Comparison of ENCODE assay signal across 30 cellular contexts in the genomic region with DNA sequence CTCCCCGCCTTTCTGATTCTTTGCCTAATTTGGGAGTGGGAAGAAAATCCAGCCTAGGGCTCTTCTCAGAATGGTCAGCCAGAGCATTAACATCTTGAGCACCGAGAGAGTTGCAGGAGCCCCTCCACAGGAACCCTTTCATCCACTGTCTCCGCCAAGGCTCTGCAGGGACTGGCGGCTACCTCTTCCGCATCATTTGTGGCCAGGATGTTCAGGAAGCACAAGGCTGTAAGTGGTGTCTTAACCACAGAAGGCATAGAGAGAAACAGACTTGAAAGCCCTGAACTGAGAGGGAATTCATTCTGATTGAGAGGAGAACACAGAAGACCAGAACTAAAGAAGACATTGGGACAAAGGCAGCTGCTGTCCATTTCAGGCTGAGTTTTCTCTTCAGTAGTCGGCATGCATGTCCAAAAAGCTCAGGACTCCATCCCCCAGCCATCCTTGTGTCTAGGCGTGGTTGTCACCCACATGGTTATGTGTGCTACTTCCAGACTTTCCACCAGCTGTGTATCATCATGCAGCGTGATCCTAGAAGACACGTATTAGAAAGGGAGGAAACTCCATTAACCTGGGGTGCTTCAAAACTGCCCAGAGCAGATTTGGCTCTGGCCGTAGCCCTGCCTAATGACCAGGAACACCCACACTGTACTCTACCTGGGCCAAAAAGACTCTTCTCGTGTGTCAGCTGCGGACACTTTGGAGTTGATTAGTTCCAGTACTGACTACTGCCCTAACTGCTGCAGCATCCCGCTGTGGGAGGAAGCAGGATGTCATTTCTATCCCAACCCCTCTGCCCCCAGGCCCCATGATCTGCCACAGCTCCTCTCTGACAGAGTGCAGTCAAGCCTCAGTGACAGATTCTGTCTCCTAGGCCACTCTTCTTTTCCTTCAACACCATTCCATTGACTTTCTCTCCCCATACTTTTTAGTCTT.
DNase-seq lines count a peak whose midpoint lies in the region; ATAC-seq lines count a peak whose summit lies in the region.
"Had no signal": no experiment of that assay in that cellular context is flagged by ENCODE, and none has a peak within 500 bp of the region (broad histone marks: within the 10 kb centered on the region; RNA-seq: fewer than 3 reads in every experiment).

No MANE protein-coding gene starts in this region.

- no peaks in the 10 kb centered on the region for H3K27me3 Mint-ChIP-seq in activated naive CD4-positive, alpha-beta T cell treated with anti-CD3 and anti-CD28 coated beads for 36 hours (ENCODE audit: low read depth)
- H3K27me3 Mint-ChIP-seq in activated naive CD8-positive, alpha-beta T cell treated with anti-CD3 and anti-CD28 coated beads for 36 hours, result no peaks in the 10 kb centered on the region
- H3K27me3 Mint-ChIP-seq: activated CD4-positive, alpha-beta memory T cell treated with anti-CD3 and anti-CD28 coated beads, Interleukin-2, amount 10 ng/mL, durations not matched to agents 7 days and 5 days; activated naive CD8-positive, alpha-beta T cell; CD4-positive, CD25-positive, alpha-beta regulatory T cell had no signal

- ATAC-seq in left ventricle myocardium superior, result no peak
- ATAC-seq: activated T-helper 17 cell treated with anti-CD3 and anti-CD28 coated beads, Interleukin-2, amount 50 U/mL, for 72 hours; left colon; sciatic nerve; T-helper 17 cell had no signal

- H3K4me3 Mint-ChIP-seq in activated naive CD4-positive, alpha-beta T cell treated with anti-CD3 and anti-CD28 coated beads for 36 hours, result no peak overlapping the region
- H3K4me3 Mint-ChIP-seq in activated naive CD8-positive, alpha-beta T cell treated with anti-CD3 and anti-CD28 coated beads for 36 hours, result no peak overlapping the region
- H3K4me3 Mint-ChIP-seq: activated CD4-positive, alpha-beta memory T cell treated with anti-CD3 and anti-CD28 coated beads, Interleukin-2, amount 10 ng/mL, durations not matched to agents 7 days and 5 days; activated naive CD8-positive, alpha-beta T cell; activated T-helper 17 cell treated with anti-CD3 and anti-CD28 coated beads, Interleukin-2, amount 50 U/mL, for 72 hours; CD4-positive, CD25-positive, alpha-beta regulatory T cell; immature natural killer cell; T-helper 17 cell had no signal

- no peaks in the 10 kb centered on the region for H3K4me1 Mint-ChIP-seq in activated naive CD4-positive, alpha-beta T cell treated with anti-CD3 and anti-CD28 coated beads for 36 hours (ENCODE audit: low read depth)
- no peaks in the 10 kb centered on the region for H3K4me1 Mint-ChIP-seq in activated naive CD8-positive, alpha-beta T cell treated with anti-CD3 and anti-CD28 coated beads for 36 hours
- H3K4me1 Mint-ChIP-seq: activated CD4-positive, alpha-beta memory T cell treated with anti-CD3 and anti-CD28 coated beads, Interleukin-2, amount 10 ng/mL, durations not matched to agents 7 days and 5 days; activated T-helper 17 cell treated with anti-CD3 and anti-CD28 coated beads, Interleukin-2, amount 50 U/mL, for 72 hours; immature natural killer cell; T-helper 17 cell had no signal

- no peaks in the 10 kb centered on the region for H3K9me3 Mint-ChIP-seq in activated naive CD4-positive, alpha-beta T cell treated with anti-CD3 and anti-CD28 coated beads for 36 hours
- H3K9me3 Mint-ChIP-seq in activated naive CD8-positive, alpha-beta T cell treated with anti-CD3 and anti-CD28 coated beads for 36 hours, result peaks cover 2% of the 10 kb centered on the region
- H3K9me3 Mint-ChIP-seq: activated T-helper 17 cell treated with anti-CD3 and anti-CD28 coated beads, Interleukin-2, amount 50 U/mL, for 72 hours had no signal

- CTCF ChIA-PET in activated naive CD4-positive, alpha-beta T cell treated with anti-CD3 and anti-CD28 coated beads for 36 hours (lab: Charles Lee), result interaction anchor here (0.9 kb wide), 1 partner anchor 11 kb away, joined by 3 read pairs; no protein-coding TSS in a partner anchor

- H3K36me3 Mint-ChIP-seq in activated naive CD4-positive, alpha-beta T cell treated with anti-CD3 and anti-CD28 coated beads for 36 hours (ENCODE audit: low read depth), result no peaks in the 10 kb centered on the region
- no peaks in the 10 kb centered on the region for H3K36me3 Mint-ChIP-seq in activated naive CD8-positive, alpha-beta T cell treated with anti-CD3 and anti-CD28 coated beads for 36 hours
- H3K36me3 Mint-ChIP-seq: activated naive CD8-positive, alpha-beta T cell; CD4-positive, CD25-positive, alpha-beta regulatory T cell; immature natural killer cell had no signal

- no peak for DNase-seq in activated naive CD4-positive, alpha-beta T cell treated with anti-CD3 and anti-CD28 coated beads for 36 hours
- DNase-seq in activated naive CD4-positive, alpha-beta T cell (lab: John Stamatoyannopoulos, UW), result no peak
- DNase-seq in NOMO-1 treated with DMSO at 0.1 percent for 48 hours (lab: John Stamatoyannopoulos, UW; ENCODE audit: unreplicated experiment) (peak; percentile 87), cerebellar nuclear complex (lab: John Stamatoyannopoulos, UW) (peak; percentile 53 to 65), retina (peak; percentile 58), HuH-7 (ENCODE audit: low spot score) (no peak), left ventricle myocardium superior (no peak)
- no peak for DNase-seq in activated naive CD8-positive, alpha-beta T cell treated with anti-CD3 and anti-CD28 coated beads for 36 hours
- DNase-seq: activated CD4-positive, alpha-beta memory T cell treated with anti-CD3 and anti-CD28 coated beads, Interleukin-2, amount 10 ng/mL, durations not matched to agents 7 days and 5 days; activated CD4-positive, alpha-beta T cell treated with anti-CD3 and anti-CD28 coated beads for 1 hour; aorta; CD4-positive, CD25-positive, alpha-beta regulatory T cell; effector CD8-positive, alpha-beta T cell; hypothalamus; immature natural killer cell; left colon; mesendoderm; MM.1S; NCI-H1436 treated with DMSO at 0.1 percent for 48 hours; NCI-H446; NCI-H82; nucleus accumbens; OCI-M1; stimulated activated CD4-positive, alpha-beta T cell treated with anti-CD3 and anti-CD28 coated beads, Interleukin-12 subunit alpha, Interleukin-12 subunit beta, amount 100 ng/mL, for 4 hours; stimulated activated CD4-positive, alpha-beta T cell treated with anti-CD3 and anti-CD28 coated beads, Interleukin-2, amount 100 ng/mL, for 48 hours; T-helper 17 cell; tibial artery had no signal

- intact Hi-C loops in activated naive CD4-positive, alpha-beta T cell treated with anti-CD3 and anti-CD28 coated beads for 36 hours (cut with micrococcal nuclease), result no loop called here
- intact Hi-C loops in left ventricle myocardium superior (cut with micrococcal nuclease), result no loop called here

- peak overlapping the region; percentile 18 for H3K27ac Mint-ChIP-seq in activated naive CD4-positive, alpha-beta T cell treated with anti-CD3 and anti-CD28 coated beads for 36 hours
- no peak overlapping the region for H3K27ac Mint-ChIP-seq in activated naive CD8-positive, alpha-beta T cell treated with anti-CD3 and anti-CD28 coated beads for 36 hours
- H3K27ac Mint-ChIP-seq: activated CD4-positive, alpha-beta memory T cell treated with anti-CD3 and anti-CD28 coated beads, Interleukin-2, amount 10 ng/mL, durations not matched to agents 7 days and 5 days; activated naive CD8-positive, alpha-beta T cell; activated T-helper 17 cell treated with anti-CD3 and anti-CD28 coated beads, Interleukin-2, amount 50 U/mL, for 72 hours; CD4-positive, CD25-positive, alpha-beta regulatory T cell; immature natural killer cell; T-helper 17 cell had no signal

Comparison
In these comparisons a context has a peak if more than half of its experiments do, and no peak if none do; other contexts are left out.
1. DNase-seq: peak in NOMO-1 treated with DMSO at 0.1 percent for 48 hours (single experiment), cerebellar nuclear complex (2 of 2) and retina (single experiment); none in activated naive CD4-positive, alpha-beta T cell treated with anti-CD3 and anti-CD28 coated beads for 36 hours (single experiment), activated naive CD4-positive, alpha-beta T cell (0 of 4), HuH-7 (single experiment), left ventricle myocardium superior (single experiment) and activated naive CD8-positive, alpha-beta T cell treated with anti-CD3 and anti-CD28 coated beads for 36 hours (single experiment).